ENCODE assay signal across 8 cellular contexts in the genomic region with DNA sequence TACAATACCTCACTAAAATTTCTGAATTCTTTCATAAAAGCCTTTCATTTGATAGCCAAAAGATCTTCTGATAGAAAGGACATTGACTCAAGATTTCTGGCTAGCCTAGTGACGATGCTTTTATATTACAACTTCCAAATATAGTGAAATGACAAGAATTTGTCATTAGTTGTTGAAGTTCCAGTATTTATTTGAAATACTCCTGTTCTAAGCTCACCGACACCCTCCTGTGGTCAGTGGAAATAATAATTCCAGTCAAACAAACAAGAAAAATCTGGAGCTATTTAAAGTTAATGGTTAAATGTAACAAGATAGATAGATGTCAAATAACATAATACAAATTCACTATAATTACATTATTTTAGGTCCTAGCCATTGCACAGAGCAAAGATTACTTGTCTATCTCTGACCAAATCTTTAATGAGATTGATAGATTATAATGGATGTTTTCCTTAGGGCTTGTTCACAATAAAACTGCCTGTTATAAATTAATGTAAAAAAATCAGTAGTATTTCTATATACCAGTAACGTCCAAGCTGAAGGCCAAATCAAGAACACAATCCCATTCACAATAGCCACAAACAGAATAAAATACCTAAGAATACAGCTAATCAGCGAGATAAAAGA.
DNase-seq lines count a peak whose midpoint lies in the region; TF ChIP-seq lines count a peak whose summit lies in the region.

No MANE protein-coding gene starts in this region.

- no peak overlapping the region for H3K27ac ChIP-seq in VCaP

- no peak overlapping the region for H3K4me3 ChIP-seq in Jurkat, Clone E6-1 (ENCODE audit: low read length)

- TF ChIP-seq CTCF in VCaP (conservative IDR thresholded peaks at IDR 0.05): peak; percentile 80

- DNase-seq in NCI-H2107 treated with DMSO at 0.1 percent for 48 hours (lab: John Stamatoyannopoulos, UW; ENCODE audit: unreplicated experiment) (peak; percentile 31), NCI-H2107 (lab: John Stamatoyannopoulos, UW) (no peak), fibroblast of peridontal ligament (ENCODE audit: extremely low read depth) (peak; percentile 84), pons (ENCODE audit: low spot score) (peak; percentile 86), DMS114 treated with DMSO at 0.1 percent for 48 hours (lab: John Stamatoyannopoulos, UW; ENCODE audit: unreplicated experiment) (no peak), NCI-H1436 (lab: John Stamatoyannopoulos, UW) (no peak)
- peak; percentile 59 for DNase-seq in Jurkat, Clone E6-1 (ENCODE audit: low read depth, low spot score)

Comparison
In these comparisons a context has a peak if more than half of its experiments do, and no peak if none do; other contexts are left out.
1. DNase-seq: peak in NCI-H2107 treated with DMSO at 0.1 percent for 48 hours (single experiment), Jurkat, Clone E6-1 (single experiment), fibroblast of peridontal ligament (single experiment) and pons (single experiment); none in NCI-H2107 (single experiment), DMS114 treated with DMSO at 0.1 percent for 48 hours (single experiment) and NCI-H1436 (single experiment).